Comparison of ENCODE assay signal across 1 cellular context in genomic region chr16:69440236-69440635, GRCh38.
TF ChIP-seq lines count a peak whose summit lies in the region.

No MANE protein-coding gene starts in this region.

TF ChIP-seq in SK-N-SH, 30 proteins besides CTCF, POLR2A, EP300 and RAD21 (continued from another document):
- TF ChIP-seq CHD2 (IDR thresholded peaks at IDR 0.05; ENCODE audit: low read length, partially characterized antibody): no peak
- TF ChIP-seq FOXM1 (IDR thresholded peaks at IDR 0.05; ENCODE audit: low read depth): no peak
- TF ChIP-seq NRF1 (IDR thresholded peaks at IDR 0.05; ENCODE audit: low read depth, low read length): no peak
- no peak for TF ChIP-seq USF2 (IDR thresholded peaks at IDR 0.05; ENCODE audit: borderline replicate concordance, low read depth, low read length)
